ENCODE assay signal across 8 cellular contexts in genomic region chr2:3519255-3520190, GRCh38. TPM values are rescaled to one million over a fixed set of nuclear protein-coding genes. Genes with fewer than 3 reads are reported as not detected.
DNase-seq lines count a peak whose midpoint lies in the region; ATAC-seq, FAIRE-seq and TF ChIP-seq lines count a peak whose summit lies in the region.

ADI1 (minus strand) TSS chr2:3519531; CDS start chr2:3519487, 44 bp downstream.

- peaks cover 9% of the 10 kb centered on the region for H3K36me3 ChIP-seq in ACC112 (ENCODE audit: insufficient read depth, low read length)
- peaks cover 0 to 3% of the 10 kb centered on the region in 2 donors for H3K36me3 ChIP-seq in kidney (ENCODE audit: control insufficient read depth in 1 of 2, insufficient read depth in 2 of 2, low read length in 2 of 2)

- H3K27ac Mint-ChIP-seq in central memory CD8-positive, alpha-beta T cell (ENCODE audit: low read depth): peak within 1 kb of the TSS; percentile 94

- peaks cover 24% of the 10 kb centered on the region for H3K4me1 ChIP-seq in ACC112 (ENCODE audit: control insufficient read depth, insufficient read depth, low read length, unreplicated experiment)
- peaks cover 13 to 30% of the 10 kb centered on the region in 2 donors for H3K4me1 ChIP-seq in kidney (ENCODE audit: control insufficient read depth in 1 of 2, insufficient read depth in 1 of 2, low read depth in 1 of 2, low read length in 2 of 2)

- DNase-seq in NCI-H2171 treated with DMSO at 0.1 percent for 48 hours (lab: John Stamatoyannopoulos, UW): peak; percentile 90
- DNase-seq in activated CD4-positive, CD25-positive, alpha-beta regulatory T cell (lab: John Stamatoyannopoulos, UW): peak; percentile 59 to 65 (median 64)
- peak; percentile 56 to 57 for DNase-seq in central memory CD8-positive, alpha-beta T cell (ENCODE audit: low spot score in 2 of 2)
- peak; percentile 95 for DNase-seq in kidney
- DNase-seq in stimulated activated CD4-positive, alpha-beta T cell treated with anti-CD3 and anti-CD28 coated beads, Interleukin-15, amount 100 ng/mL, for 48 hours (ENCODE audit: low read depth in 2 of 2): peak; percentile 73 to 79

- H3K27ac ChIP-seq in ACC112 (ENCODE audit: low read depth, low read length): peak within 1 kb of the TSS; percentile 72
- peak within 1 kb of the TSS; percentile 96 to 98 for H3K27ac ChIP-seq in kidney (ENCODE audit: low read depth in 2 of 2, low read length in 2 of 2)

- peaks cover 26% of the 10 kb centered on the region for H3K36me3 Mint-ChIP-seq in central memory CD8-positive, alpha-beta T cell (ENCODE audit: insufficient read depth)

- H3K9me3 Mint-ChIP-seq in central memory CD8-positive, alpha-beta T cell: peaks cover 7% of the 10 kb centered on the region

- peak within 1 kb of the TSS; percentile 93 for H3K4me3 ChIP-seq in ACC112 (ENCODE audit: low read depth, low read length)
- peak within 1 kb of the TSS; percentile 84 to 93 for H3K4me3 ChIP-seq in kidney (ENCODE audit: low read length in 2 of 2)

- no peaks in the 10 kb centered on the region for H3K27me3 Mint-ChIP-seq in central memory CD8-positive, alpha-beta T cell

- intact Hi-C loops in kidney (cut with DNase I): no loop called here

- H2AFZ ChIP-seq in ACC112 (ENCODE audit: low read length, unreplicated experiment): peak within 1 kb of the TSS; percentile 37

- TF ChIP-seq CTCF in kidney (IDR thresholded peaks at IDR 0.05; ENCODE audit: borderline replicate concordance, extremely low read depth, insufficient read depth): no peak

- H3K9me3 ChIP-seq in kidney (ENCODE audit: control insufficient read depth in 1 of 2, low read length in 2 of 2): no peaks in the 10 kb centered on the region

- peak within 1 kb of the TSS; percentile 60 to 80 for H3K9ac ChIP-seq in kidney (ENCODE audit: low read length in 2 of 2)

- H3K4me1 Mint-ChIP-seq in central memory CD8-positive, alpha-beta T cell: peaks cover 25% of the 10 kb centered on the region

- H3K79me2 ChIP-seq in ACC112 (ENCODE audit: control insufficient read depth, insufficient read depth, low read length, unreplicated experiment): peaks cover 24% of the 10 kb centered on the region

- no peak for FAIRE-seq in kidney (lab: Jason Lieb, UNC)

- H3K27me3 ChIP-seq in ACC112 (ENCODE audit: insufficient read depth, low read length): no peaks in the 10 kb centered on the region

- peak; percentile 42 for ATAC-seq in GM18519 (IDR thresholded peaks at IDR 0.05; ENCODE audit: low FRiP score, unreplicated experiment)
- ATAC-seq in HG03039 (IDR thresholded peaks at IDR 0.05; ENCODE audit: unreplicated experiment): peak; percentile 70
- peak; percentile 58 for ATAC-seq in central memory CD8-positive, alpha-beta T cell (replicated peaks; ENCODE audit: extremely low read depth, poor library complexity, severe bottlenecking)

- peak within 1 kb of the TSS; percentile 87 for H3K4me3 Mint-ChIP-seq in central memory CD8-positive, alpha-beta T cell

RNA-seq across cellular contexts. Expression of gene ADI1, which starts in this region (rescaled TPM):
- 74.0 TPM for total RNA-seq in kidney
- polyA plus RNA-seq in kidney (ENCODE audit: insufficient read depth, low read depth, low replicate concordance): 236 TPM

Comparison
In these comparisons a context has a peak if more than half of its experiments do, and no peak if none do; other contexts are left out.
1. Peak in every context shown above with its lines: DNase-seq, ATAC-seq, H3K4me3 ChIP-seq and H3K27ac ChIP-seq.